8 cellular contexts compared by ENCODE assay signal in genomic region chr11:47426062-47426956, GRCh38. TPM values are rescaled to one million over a fixed set of nuclear protein-coding genes. Genes with fewer than 3 reads are reported as not detected.
DNase-seq lines count a peak whose midpoint lies in the region; ATAC-seq lines count a peak whose summit lies in the region.

TSS of gene PSMC3 (minus strand) at chr11:47426439. CDS start at chr11:47426279, 160 bp downstream.

- ATAC-seq in GM19468 (IDR thresholded peaks at IDR 0.05; ENCODE audit: extremely low read depth, unreplicated experiment) = peak; percentile 84

- peak within 1 kb of the TSS; percentile 99 for H3K4me3 ChIP-seq in CD8-positive, alpha-beta memory T cell (ENCODE audit: low read length)

- H3K27ac ChIP-seq in CD8-positive, alpha-beta memory T cell (ENCODE audit: low read depth, low read length) = peak within 1 kb of the TSS; percentile 93

- H3K27ac Mint-ChIP-seq in CD8-positive, alpha-beta memory T cell = peak within 1 kb of the TSS; percentile 84 to 99 (median 98)

- H3K4me1 ChIP-seq in CD8-positive, alpha-beta memory T cell (ENCODE audit: insufficient read depth, low read length) = peaks cover 13% of the 10 kb centered on the region

- peaks cover 0 to 5% of the 10 kb centered on the region in 2 donors for H3K27me3 Mint-ChIP-seq in CD8-positive, alpha-beta memory T cell

- peak; percentile 95 to 97 (median 97) for DNase-seq in CD8-positive, alpha-beta memory T cell
- DNase-seq in HS-5 (ENCODE audit: low read depth) (peak; percentile 83), lung microvascular endothelial cell (ENCODE audit: low read depth in 2 of 2) (peak; percentile 97)
- DNase-seq in NK-92 treated with Interleukin-12 subunit alpha and Interleukin-12 subunit beta, amount 100 ng/mL, for 24 hours (lab: John Stamatoyannopoulos, UW) = peak; percentile 93
- DNase-seq in activated CD8-positive, alpha-beta memory T cell treated with anti-CD3 and anti-CD28 coated beads for 24 hours = peak; percentile 100
- peak; percentile 98 for DNase-seq in effector CD4-positive, alpha-beta T cell
- peak; percentile 98 to 99 (median 99) for DNase-seq in stimulated activated CD4-positive, alpha-beta T cell treated with anti-CD3 and anti-CD28 coated beads, TNF-alpha, amount 100 ng/mL, for 48 hours (ENCODE audit: low read depth in 3 of 3)

- H3K4me3 Mint-ChIP-seq in CD8-positive, alpha-beta memory T cell = peak within 1 kb of the TSS; percentile 93 to 99 (median 99)

- CTCF ChIA-PET in CD8-positive, alpha-beta memory T cell (lab: Charles Lee) = interaction anchor here (0.6 to 5.5 kb wide), 6 partner anchors 15 to 213 kb away, joined by 3 to 24 read pairs (median 3); no protein-coding TSS in a partner anchor

- no peaks in the 10 kb centered on the region for H3K9me3 ChIP-seq in CD8-positive, alpha-beta memory T cell (ENCODE audit: low read length)

- H3K36me3 ChIP-seq in CD8-positive, alpha-beta memory T cell (ENCODE audit: insufficient read depth, low read length) = peaks cover 24% of the 10 kb centered on the region

- no peaks in the 10 kb centered on the region for H3K27me3 ChIP-seq in CD8-positive, alpha-beta memory T cell (ENCODE audit: insufficient read depth, low read length, poor library complexity, severe bottlenecking)

- H3K36me3 Mint-ChIP-seq in CD8-positive, alpha-beta memory T cell = peaks cover 4 to 51% (median 5%) of the 10 kb centered on the region in 3 donors

- H3K9me3 Mint-ChIP-seq in CD8-positive, alpha-beta memory T cell = no peaks in the 10 kb centered on the region

- peaks cover 23 to 31% (median 31%) of the 10 kb centered on the region in 3 donors for H3K4me1 Mint-ChIP-seq in CD8-positive, alpha-beta memory T cell

- POLR2A ChIA-PET in CD8-positive, alpha-beta memory T cell (lab: Charles Lee) = interaction anchor here (0.8 to 1.8 kb wide), 6 partner anchors 10 to 341 kb away, joined by 3 to 6 read pairs (median 5); partner anchors contain the start of gene ACP2

RNA-seq across cellular contexts. Expression of gene PSMC3, which starts in this region (rescaled TPM):
- total RNA-seq in CD8-positive, alpha-beta memory T cell = 100 to 1,000 TPM; 200 to 219 TPM
- 118 TPM for polyA plus RNA-seq in CD8-positive, alpha-beta memory T cell
- 126 and 135 TPM in 2 replicates for total RNA-seq in lung microvascular endothelial cell

Comparison
In these comparisons a context has a peak if more than half of its experiments do, and no peak if none do; other contexts are left out.
1. Peak in every context shown above with its lines: DNase-seq, ATAC-seq, H3K4me3 ChIP-seq and H3K27ac ChIP-seq.